15 cellular contexts compared by ENCODE assay signal in genomic region chr2:75516378-75517122, GRCh38. TPM values are rescaled to one million over a fixed set of nuclear protein-coding genes. Genes with fewer than 3 reads are reported as not detected.
DNase-seq lines count a peak whose midpoint lies in the region; ATAC-seq, FAIRE-seq and TF ChIP-seq lines count a peak whose summit lies in the region.
"Had no signal": no experiment of that assay in that cellular context is flagged by ENCODE, and none has a peak within 500 bp of the region (broad histone marks: within the 10 kb centered on the region; RNA-seq: fewer than 3 reads in every experiment).

No MANE protein-coding gene starts in this region.

- POLR2A ChIA-PET in GM12878 (lab: Charles Lee): no interaction called here

- no peak overlapping the region for H3K9ac ChIP-seq in DND-41 (ENCODE audit: low read depth, low read length)
- H3K9ac ChIP-seq in GM12878 (ENCODE audit: control insufficient read depth, insufficient read depth, low read length): no peak overlapping the region
- no peak overlapping the region for H3K9ac ChIP-seq in endodermal cell (ENCODE audit: extremely low read depth, low read length, poor library complexity, severe bottlenecking)
- H3K9ac ChIP-seq in GM23248: no peak overlapping the region

- H3K4me1 Mint-ChIP-seq in endodermal cell: no peaks in the 10 kb centered on the region

- peaks cover 9% of the 10 kb centered on the region for H3K27me3 Mint-ChIP-seq in endodermal cell (ENCODE audit: insufficient read depth)

- 0 out of 4 replicates have a peak, but pooled peaks of 1 of the 2 experiments have one; percentile 31 for TF ChIP-seq EP300 in GM12878 (IDR thresholded peaks at IDR 0.05; ENCODE audit: borderline replicate concordance in 1 of 2, control insufficient read depth in 1 of 2, low read depth in 2 of 2, low read length in 2 of 2)

- H2AFZ ChIP-seq in DND-41 (ENCODE audit: low read depth, low read length) (no peak overlapping the region), GM12878 (ENCODE audit: control insufficient read depth, low read depth, low read length) (no peak overlapping the region), GM23248 (no peak overlapping the region)

- no peak for TF ChIP-seq RAD21 in GM12878 (IDR thresholded peaks at IDR 0.05; ENCODE audit: insufficient read depth, low read depth, low read length)

- H3K79me2 ChIP-seq in DND-41 (ENCODE audit: insufficient read depth, low read length) (peaks cover 23% of the 10 kb centered on the region), GM12878 (ENCODE audit: control insufficient read depth, insufficient read depth, low read length) (no peaks in the 10 kb centered on the region), GM23248 (ENCODE audit: insufficient read depth) (peaks cover 98% of the 10 kb centered on the region)

- no peak for TF ChIP-seq POLR2A in GM12878 (IDR thresholded peaks at IDR 0.05; ENCODE audit: low read depth, low read length)

- TF ChIP-seq CTCF in DND-41 (IDR thresholded peaks at IDR 0.05; ENCODE audit: borderline replicate concordance, extremely low read depth, low read length, poor library complexity, severe bottlenecking) (no peak), GM12878 (IDR thresholded peaks at IDR 0.05 in 2 of 3, conservative IDR thresholded peaks at IDR 0.05 in 1 of 3; ENCODE audit: control insufficient read depth in 2 of 3, extremely low read depth in 1 of 3, insufficient read depth in 1 of 3, low read depth in 3 of 3, low read length in 3 of 3) (no peak), endodermal cell (conservative IDR thresholded peaks at IDR 0.05) (no peak)

- no peaks in the 10 kb centered on the region for H3K27me3 ChIP-seq in DND-41 (ENCODE audit: insufficient read depth, low read length, poor library complexity)
- H3K27me3 ChIP-seq in GM12878 (replicated peaks in 1 of 2; ENCODE audit: control insufficient read depth in 2 of 2, insufficient read depth in 2 of 2, low read length in 1 of 2): peaks cover 0 to 2% of the 10 kb centered on the region in 2 experiments; a peak in 1 of 4 replicates
- no peaks in the 10 kb centered on the region for H3K27me3 ChIP-seq in endodermal cell (ENCODE audit: control insufficient read depth, insufficient read depth, low read length, poor library complexity, severe bottlenecking)
- H3K27me3 ChIP-seq in GM23248 (replicated peaks; ENCODE audit: insufficient read depth): no peaks in the 10 kb centered on the region

- H3K4me1 ChIP-seq in DND-41 (ENCODE audit: insufficient read depth, low read length) (no peaks in the 10 kb centered on the region), GM12878 (ENCODE audit: control insufficient read depth, insufficient read depth, low read length) (no peaks in the 10 kb centered on the region), endodermal cell (ENCODE audit: control insufficient read depth, insufficient read depth, low read length) (no peaks in the 10 kb centered on the region), GM23248 (ENCODE audit: insufficient read depth) (peaks cover 16% of the 10 kb centered on the region)

- no peak overlapping the region for H3K27ac Mint-ChIP-seq in endodermal cell
- H3K27ac Mint-ChIP-seq: activated T-helper 2 cell treated with anti-CD3 and anti-CD28 coated beads, Interferon-gamma antibody, Interleukin-2, Interleukin-4, amounts not matched to agents 10 μg/mL and 5 μg/mL and 100 μg/mL, durations not matched to agents 14 hours and 24 hours and 36 hours; T-helper 1 cell treated with Interleukin-12 subunit alpha and Interleukin-12 subunit beta and Interleukin-4 antibody, amounts not matched to agents 30 μg/mL and 1 μg/mL, for 36 hours had no signal

- in situ Hi-C loops in GM12878 (cut with MboI) (no loop called here), GM23248 (cut with MboI) (no loop called here)

- H3K4me2 ChIP-seq in DND-41 (ENCODE audit: insufficient read depth, low read length) (no peak overlapping the region), GM12878 (ENCODE audit: control insufficient read depth, insufficient read depth) (no peak overlapping the region), GM23248 (ENCODE audit: unreplicated experiment) (no peak overlapping the region)

- H3K4me3 ChIP-seq in DND-41 (ENCODE audit: low read depth in 1 of 2, low read length in 2 of 2): no peak overlapping the region
- no peak overlapping the region for H3K4me3 ChIP-seq in GM12878
- H3K4me3 ChIP-seq in endodermal cell (ENCODE audit: low read length): no peak overlapping the region
- H3K4me3 ChIP-seq in GM23248: no peak overlapping the region

- CTCF ChIA-PET in GM12878 (lab: Yijun Ruan, JAX): interaction anchor here (1.0 kb wide), 1 partner anchor 10 kb away, joined by 3 read pairs; no protein-coding TSS in a partner anchor

- no peaks in the 10 kb centered on the region for H4K20me1 ChIP-seq in DND-41 (ENCODE audit: insufficient read depth, low read length)
- H4K20me1 ChIP-seq in GM12878 (ENCODE audit: control insufficient read depth, insufficient read depth): no peaks in the 10 kb centered on the region
- H4K20me1 ChIP-seq in GM23248 (ENCODE audit: insufficient read depth): peaks cover 16% of the 10 kb centered on the region; the same call in 1 of the 2 replicates

- H3K4me3 Mint-ChIP-seq in endodermal cell: no peak overlapping the region
- H3K4me3 Mint-ChIP-seq: T-helper 1 cell treated with Interleukin-12 subunit alpha and Interleukin-12 subunit beta and Interleukin-4 antibody, amounts not matched to agents 30 μg/mL and 1 μg/mL, for 36 hours had no signal

- DNase-seq in DND-41 (no peak), NCI-H1092 treated with DMSO at 0.1 percent for 48 hours (lab: John Stamatoyannopoulos, UW) (peak; percentile 75), GM12878 (ENCODE audit: low read depth, low spot score) (peak; percentile 34), lung microvascular endothelial cell (ENCODE audit: low read depth in 2 of 2) (peak; percentile 25 to 71), endodermal cell (no peak), GM23248 (no peak), CD1c-positive myeloid dendritic cell (ENCODE audit: extremely low spot score) (no peak)
- DNase-seq: activated CD4-positive, alpha-beta T cell treated with anti-CD3 and anti-CD28 coated beads, Interleukin-2, amount 50 U/mL, for 1 hour; cortex of kidney; DMS 273 treated with DMSO at 0.1 percent for 48 hours; midbrain; NCI-H2171 treated with DMSO at 0.1 percent for 48 hours had no signal

- no peak for FAIRE-seq in GM12878 (lab: Jason Lieb, UNC)

- peaks cover 18% of the 10 kb centered on the region for H3K9me3 ChIP-seq in DND-41 (ENCODE audit: insufficient read depth, low read length, severe bottlenecking)
- H3K9me3 ChIP-seq in GM12878 (replicated peaks; ENCODE audit: control insufficient read depth, insufficient read depth, low read length): peaks cover 2% of the 10 kb centered on the region; the same call in 1 of the 3 replicates
- H3K9me3 ChIP-seq in endodermal cell (ENCODE audit: control insufficient read depth, low read length): peaks cover 12% of the 10 kb centered on the region
- H3K9me3 ChIP-seq in GM23248 (ENCODE audit: low read depth): no peaks in the 10 kb centered on the region

- H3K9me3 Mint-ChIP-seq in endodermal cell: peaks cover 17% of the 10 kb centered on the region

- 0 out of 3 replicates have a peak, but pooled peaks have one; percentile 19 for ATAC-seq in DND-41 (ENCODE audit: insufficient read depth, low read depth)
- peak; percentile 78 for ATAC-seq in GM12878
- ATAC-seq in GM19324 (IDR thresholded peaks at IDR 0.05; ENCODE audit: low FRiP score, unreplicated experiment): no peak

- H3K9me2 ChIP-seq in GM23248 (ENCODE audit: insufficient read depth): no peaks in the 10 kb centered on the region

- H3K27ac ChIP-seq in DND-41 (ENCODE audit: low read length) (peak overlapping the region; percentile 39; the same call in 1 of the 2 replicates), GM12878 (ENCODE audit: control insufficient read depth, insufficient read depth) (no peak overlapping the region), endodermal cell (ENCODE audit: low read depth, low read length) (no peak overlapping the region), GM23248 (no peak overlapping the region)

- intact Hi-C loops in GM12878 (cut with micrococcal nuclease; ENCODE audit: unreplicated experiment): no loop called here

- no TSS peak for BruUV-seq in GM12878 (replicated peaks; lab: Mats Ljungman, UMichigan)

- RAD21 ChIA-PET in GM12878 (lab: Charles Lee; ENCODE audit: unreplicated experiment): no interaction called here

- WGBS in GM12878 (ENCODE audit: insufficient coverage, insufficient replicate concordance, low lambda C conversion rate, missing lambda C conversion rate): 49% methylated on average over 7 of the region's 7 CpGs
- 85 to 90% methylated on average over 4 to 7 of the region's 7 CpGs for WGBS in endodermal cell (ENCODE audit: insufficient coverage in 1 of 2, insufficient read length in 1 of 2), 2 experiments
- WGBS in GM23248 (ENCODE audit: low coverage in 1 of 2, low lambda C conversion rate in 2 of 2, missing lambda C conversion rate in 2 of 2), 2 experiments: 80 to 84% methylated on average over 7 of the region's 7 CpGs

- SMC1A ChIA-PET in GM12878 (lab: Charles Lee; ENCODE audit: uncharacterized antibody, unreplicated experiment): interaction anchor here (0.6 to 0.7 kb wide), 2 partner anchors 51 to 63 kb away, joined by 3 read pairs; no protein-coding TSS in a partner anchor

- H3K36me3 Mint-ChIP-seq in endodermal cell (ENCODE audit: low read depth): peaks cover 7% of the 10 kb centered on the region

- peaks cover 42% of the 10 kb centered on the region for H3F3A ChIP-seq in GM23248 (ENCODE audit: insufficient read depth)

- peaks cover 84% of the 10 kb centered on the region for H3K36me3 ChIP-seq in DND-41 (ENCODE audit: insufficient read depth, low read length)
- no peaks in the 10 kb centered on the region for H3K36me3 ChIP-seq in GM12878 (ENCODE audit: control insufficient read depth in 2 of 2, insufficient read depth in 2 of 2, low read length in 1 of 2)
- no peaks in the 10 kb centered on the region for H3K36me3 ChIP-seq in endodermal cell (ENCODE audit: control insufficient read depth, insufficient read depth, low read length)
- peaks cover 94% of the 10 kb centered on the region for H3K36me3 ChIP-seq in GM23248 (ENCODE audit: low read depth)

RNA-seq across cellular contexts. Expression of gene EVA1A, which starts 44.2 kb away (rescaled TPM):
- total RNA-seq in GM12878 (2013; cell fraction: nucleolus; rRNA removed): not detected in 2 replicates
- total RNA-seq in GM12878 (2014; rRNA removed): 0.51 and 1.0 TPM in 2 replicates
- 0.13 and 0.32 TPM in 2 replicates for total RNA-seq in GM12878 (2014; rRNA removed; fragmentation: Illumina TruSeq; extraction: Trizol)
- 0.69 and 1.0 TPM in 2 replicates for total RNA-seq in GM12878 (2021)
- polyA plus RNA-seq in GM12878 (2011; ENCODE audit: low read depth): not detected
- 0.12 and 0.34 TPM in 2 replicates for polyA plus RNA-seq in GM12878 (2011; rRNA removed)
- polyA plus RNA-seq in GM12878 (2011; cell fraction: cytosol; rRNA removed): 0.12 and 0.25 TPM in 2 replicates
- polyA plus RNA-seq in GM12878 (2011; cell fraction: nucleus; rRNA removed): 0.28 TPM in 1 of 2 replicates, not detected in the other
- 0.25 TPM in 1 of 2 replicates, not detected in the other for polyA plus RNA-seq in GM12878 (2012)
- 0.21 TPM in 1 of 2 replicates, not detected in the other for polyA plus RNA-seq in GM12878 (2014; fragmentation: Illumina TruSeq; extraction: Trizol)
- polyA plus RNA-seq in GM12878 (2014; fragmentation: Nextera tagmentation; extraction: Ambion mirVana): not detected
- not detected in 2 replicates for polyA plus RNA-seq in GM12878 (2014; rRNA removed)
- polyA plus RNA-seq in GM12878 (2016; fragmentation: Nextera tagmentation; extraction: Ambion mirVana): not detected
- polyA minus RNA-seq in GM12878 (2011; rRNA and poly(A)+ RNA removed): not detected in 2 replicates
- polyA minus RNA-seq in GM12878 (2011; cell fraction: cytosol; rRNA and poly(A)+ RNA removed): not detected in 2 replicates
- not detected in 2 replicates for polyA minus RNA-seq in GM12878 (2011; cell fraction: nucleus; rRNA and poly(A)+ RNA removed)
- total RNA-seq in lung microvascular endothelial cell: 19.0 and 43.5 TPM in 2 replicates
- 1 to 10 TPM; 1.2 to 1.8 TPM for total RNA-seq in endodermal cell
- polyA plus RNA-seq in endodermal cell (2013, experiment 1 of 2): 3.3 TPM
- polyA plus RNA-seq in endodermal cell (2013, experiment 2 of 2): 3.3 TPM
- 95.6 and 126 TPM in 2 replicates for total RNA-seq in GM23248 (2014; rRNA removed; shearing (Covaris generic))
- polyA plus RNA-seq in GM23248 (2016; fragmentation: Nextera tagmentation; extraction: Ambion mirVana): 145 and 149 TPM in 2 replicates
- total RNA-seq: activated T-helper 2 cell treated with anti-CD3 and anti-CD28 coated beads, Interferon-gamma antibody, Interleukin-2, Interleukin-4, amounts not matched to agents 10 μg/mL and 5 μg/mL and 100 μg/mL, durations not matched to agents 14 hours and 24 hours and 36 hours had no signal

Comparison
In these comparisons a context has a peak if more than half of its experiments do, and no peak if none do; other contexts are left out.
1. DNase-seq: peak in NCI-H1092 treated with DMSO at 0.1 percent for 48 hours (single experiment), GM12878 (single experiment) and lung microvascular endothelial cell (2 of 2); none in DND-41 (single experiment), endodermal cell (single experiment), GM23248 (single experiment) and CD1c-positive myeloid dendritic cell (single experiment).